Comparison of ENCODE assay signal across 8 cellular contexts in genomic region chr1:190478193-190479007, GRCh38. TPM values are rescaled to one million over a fixed set of nuclear protein-coding genes. Genes with fewer than 3 reads are reported as not detected.
DNase-seq lines count a peak whose midpoint lies in the region; ATAC-seq and TF ChIP-seq lines count a peak whose summit lies in the region.

No MANE protein-coding gene starts in this region.

- CTCF ChIA-PET in PC-9 (lab: Charles Lee) = no interaction called here

- H3K9me3 ChIP-seq in PC-9 (ENCODE audit: insufficient read depth, low read depth) = no peaks in the 10 kb centered on the region
- no peaks in the 10 kb centered on the region for H3K9me3 ChIP-seq in fibroblast of lung (ENCODE audit: control insufficient read depth, insufficient read depth, low read depth, low read length)
- H3K9me3 ChIP-seq in neuron (ENCODE audit: low read length) = peaks cover 5% of the 10 kb centered on the region

- H3K27ac ChIP-seq in PC-9 = no peak overlapping the region
- no peak overlapping the region for H3K27ac ChIP-seq in fibroblast of lung (ENCODE audit: insufficient read depth, low read length)

- H3K4me2 ChIP-seq in PC-9 (peak overlapping the region; percentile 61), fibroblast of lung (ENCODE audit: extremely low read depth, insufficient read depth, low read length) (peak overlapping the region; percentile 69)

- ATAC-seq in HG03060 (IDR thresholded peaks at IDR 0.05; ENCODE audit: low read depth, unreplicated experiment) = peak; percentile 63
- no peak for ATAC-seq in HG03175 (IDR thresholded peaks at IDR 0.05; ENCODE audit: unreplicated experiment)

- no peaks in the 10 kb centered on the region for H3K79me2 ChIP-seq in PC-9 (ENCODE audit: low read depth)
- no peaks in the 10 kb centered on the region for H3K79me2 ChIP-seq in fibroblast of lung (ENCODE audit: control insufficient read depth, insufficient read depth, low read length)

- intact Hi-C loops in PC-9 (cut with micrococcal nuclease; ENCODE audit: unreplicated experiment) = no loop called here

- H3K4me1 ChIP-seq in PC-9 (replicated peaks; ENCODE audit: insufficient read depth) (no peaks in the 10 kb centered on the region), fibroblast of lung (ENCODE audit: control insufficient read depth, extremely low read depth, insufficient read depth, low read length) (no peaks in the 10 kb centered on the region), neuron (ENCODE audit: insufficient read depth, low read length) (peaks cover 18% of the 10 kb centered on the region)

- no peaks in the 10 kb centered on the region for H3F3A ChIP-seq in PC-9 (ENCODE audit: insufficient read depth, low read depth)

- H3K36me3 ChIP-seq in PC-9 (ENCODE audit: low read depth) (no peaks in the 10 kb centered on the region), fibroblast of lung (ENCODE audit: control insufficient read depth, insufficient read depth, low read length) (no peaks in the 10 kb centered on the region), neuron (ENCODE audit: insufficient read depth, low read length) (no peaks in the 10 kb centered on the region)

- POLR2A ChIA-PET in PC-9 (lab: Charles Lee; ENCODE audit: unreplicated experiment) = interaction anchor here (0.5 kb wide), 1 partner anchor 298 kb away, joined by 3 read pairs; no protein-coding TSS in a partner anchor

- TF ChIP-seq CTCF in PC-9 (conservative IDR thresholded peaks at IDR 0.05) (no peak), fibroblast of lung (conservative IDR thresholded peaks at IDR 0.05 in 1 of 2, IDR thresholded peaks at IDR 0.05 in 1 of 2; ENCODE audit: low read depth in 1 of 2, low read length in 2 of 2) (no peak)

- H4K20me1 ChIP-seq in PC-9 (ENCODE audit: insufficient read depth) (no peaks in the 10 kb centered on the region), fibroblast of lung (ENCODE audit: control insufficient read depth, extremely low read depth, insufficient read depth, low read length) (no peaks in the 10 kb centered on the region)

- peak overlapping the region; percentile 44; the same call in 1 of the 2 replicates for H3K4me3 ChIP-seq in PC-9
- H3K4me3 ChIP-seq in fibroblast of lung (replicated peaks in 1 of 4; ENCODE audit: control extremely low read depth in 1 of 4, insufficient read depth in 1 of 4, low read depth in 3 of 4, low read length in 4 of 4) = peak overlapping the region; percentile 11 to 88 (median 54)
- H3K4me3 ChIP-seq in neuron (ENCODE audit: low read length) = peak overlapping the region; percentile 84

- DNase-seq in COLO668 (lab: John Stamatoyannopoulos, UW; ENCODE audit: unreplicated experiment) = peak; percentile 52
- no peak for DNase-seq in PC-9
- peak; percentile 49 to 62 for DNase-seq in fibroblast of lung (ENCODE audit: low read depth in 2 of 2)
- no peak for DNase-seq in NCI-H187 (lab: John Stamatoyannopoulos, UW)
- no peak for DNase-seq in SIG-M5 treated with dmso at 0.1 percent for 504 hours (lab: John Stamatoyannopoulos, UW; ENCODE audit: unreplicated experiment)

- no peaks in the 10 kb centered on the region for H3K9me2 ChIP-seq in PC-9 (ENCODE audit: insufficient read depth)

- H3K27me3 ChIP-seq in PC-9 (ENCODE audit: insufficient read depth, low read depth) = no peaks in the 10 kb centered on the region
- H3K27me3 ChIP-seq in fibroblast of lung (ENCODE audit: control insufficient read depth, insufficient read depth, low read length) = no peaks in the 10 kb centered on the region
- H3K27me3 ChIP-seq in neuron (ENCODE audit: insufficient read depth, low read length) = no peaks in the 10 kb centered on the region

- peak overlapping the region; percentile 48 for H2AFZ ChIP-seq in PC-9
- peak overlapping the region; percentile 45 for H2AFZ ChIP-seq in fibroblast of lung (ENCODE audit: low read length)
- H2AFZ ChIP-seq in neuron (ENCODE audit: low read depth, low read length) = peak overlapping the region; percentile 82

- BruUV-seq in PC-9 (replicated peaks; lab: Mats Ljungman, UMichigan) = no TSS peak

- no peak overlapping the region for H3K9ac ChIP-seq in fibroblast of lung (ENCODE audit: insufficient read depth, low read length)

RNA-seq across cellular contexts. Expression of gene BRINP3, which starts 0.7 kb away (rescaled TPM):
- total RNA-seq in PC-9 (2021) (not detected in 2 replicates), fibroblast of lung (7.2 and 18.8 TPM in 2 replicates)
- 0.26 and 1.0 TPM in 2 replicates for polyA plus RNA-seq in fibroblast of lung
- 0.21 and 0.68 TPM in 2 replicates for polyA plus RNA-seq in fibroblast of lung (2012)
- not detected in 2 replicates for polyA minus RNA-seq in fibroblast of lung (ENCODE audit: low replicate concordance)

Comparison
In these comparisons a context has a peak if more than half of its experiments do, and no peak if none do; other contexts are left out.
1. DNase-seq: peak in COLO668 (single experiment) and fibroblast of lung (2 of 2); none in PC-9 (0 of 2), NCI-H187 (0 of 2) and SIG-M5 treated with dmso at 0.1 percent for 504 hours (single experiment).
2. Peak in every context shown above with its lines, with median percentiles within 50 percentile points of each other: H2AFZ ChIP-seq and H3K4me3 ChIP-seq.